ENCODE assay signal across 17 cellular contexts in the genomic region with DNA sequence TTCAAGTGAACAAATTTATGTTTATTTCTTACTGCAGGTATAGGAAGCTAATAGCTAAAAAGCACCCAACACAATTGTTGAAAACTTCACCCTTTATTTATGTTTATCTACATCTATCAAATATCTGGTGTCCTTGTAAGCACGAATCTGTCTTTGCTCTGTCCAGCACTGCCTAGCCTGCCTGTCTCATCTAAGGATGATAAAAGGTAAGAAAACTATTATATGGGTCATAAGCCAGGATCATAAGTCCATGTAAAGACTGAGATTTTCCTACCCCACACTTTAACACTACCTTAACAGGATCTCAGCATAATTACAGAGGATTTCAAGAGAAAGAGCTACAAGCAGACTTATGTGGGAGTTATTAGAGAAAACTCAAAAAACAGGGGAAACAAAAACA.
"Had no signal": no experiment of that assay in that cellular context is flagged by ENCODE, and none has a peak within 500 bp of the region (broad histone marks: within the 10 kb centered on the region; RNA-seq: fewer than 3 reads in every experiment).

No MANE protein-coding gene starts in this region.

- H3K4me2 ChIP-seq: SK-N-SH had no signal

- H3K36me3 ChIP-seq: MG63 had no signal

- H3K9ac ChIP-seq: SK-N-SH had no signal

- H3K4me3 ChIP-seq: MG63 had no signal

- H3K27me3 ChIP-seq: MG63 had no signal

- H3K27ac ChIP-seq: HL-60, RWPE1 had no signal

- DNase-seq: KBM-7, MG63, NCI-H1092 treated with DMSO at 0.1 percent for 48 hours, NCI-H1436, NCI-H187, NCI-H2029, NCI-H2081 treated with DMSO at 0.1 percent for 48 hours, NCI-H2171, NCI-H446, NCI-H510A, NCI-H524 treated with DMSO at 0.1 percent for 48 hours, NCI-H774, SHP77, SK-N-SH, SW 1271 had no signal

- H3K9me3 ChIP-seq: MG63, SK-N-SH had no signal
